In the genomic region with DNA sequence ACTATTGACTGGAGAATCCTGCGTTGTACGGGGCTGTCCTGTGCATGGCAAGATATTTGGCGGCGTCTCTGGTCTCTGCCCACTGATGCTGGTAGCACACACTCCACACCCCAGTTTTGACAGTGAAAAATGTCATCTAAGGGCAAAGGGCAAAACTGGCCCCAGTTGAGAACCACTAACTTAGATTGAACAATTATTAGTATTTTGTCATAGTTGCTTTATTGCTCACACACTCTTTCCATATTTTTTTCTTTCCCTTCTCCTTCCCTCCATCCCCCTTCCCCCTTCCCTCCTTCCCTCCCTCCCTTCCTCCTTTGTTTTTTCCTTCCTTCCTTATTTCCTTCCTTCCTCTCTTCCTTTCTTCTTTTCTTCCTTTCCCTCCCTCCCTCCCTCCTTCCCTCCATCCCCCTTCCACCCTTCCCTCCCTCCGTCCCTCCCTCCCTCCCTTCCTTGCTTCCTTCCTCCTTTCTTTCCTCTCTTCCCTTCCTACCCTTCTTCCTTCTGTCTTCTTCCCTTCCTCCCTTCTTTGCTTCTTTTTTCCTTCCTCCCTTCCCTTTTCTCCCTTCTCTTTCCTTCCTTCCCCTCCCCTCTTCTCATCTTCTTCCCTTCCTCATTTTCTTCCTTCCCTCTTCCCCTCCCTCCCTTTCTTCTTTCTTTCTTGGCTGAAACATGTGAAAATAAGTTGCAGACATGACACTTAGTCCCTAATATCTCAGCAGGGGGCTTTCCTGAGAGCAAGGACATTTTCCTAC, we compare ENCODE assay signal across 1 cellular context.
A peak's percentile ranks its signal among the peaks of the same experiment; 100 is the strongest.
TF ChIP-seq lines count a peak whose summit lies in the region.

No MANE protein-coding gene starts in this region.

TF ChIP-seq in HepG2, 621 proteins besides CTCF, POLR2A, EP300 and RAD21 (continued from another document and continues in another):
- TF ChIP-seq, protein P1, sequence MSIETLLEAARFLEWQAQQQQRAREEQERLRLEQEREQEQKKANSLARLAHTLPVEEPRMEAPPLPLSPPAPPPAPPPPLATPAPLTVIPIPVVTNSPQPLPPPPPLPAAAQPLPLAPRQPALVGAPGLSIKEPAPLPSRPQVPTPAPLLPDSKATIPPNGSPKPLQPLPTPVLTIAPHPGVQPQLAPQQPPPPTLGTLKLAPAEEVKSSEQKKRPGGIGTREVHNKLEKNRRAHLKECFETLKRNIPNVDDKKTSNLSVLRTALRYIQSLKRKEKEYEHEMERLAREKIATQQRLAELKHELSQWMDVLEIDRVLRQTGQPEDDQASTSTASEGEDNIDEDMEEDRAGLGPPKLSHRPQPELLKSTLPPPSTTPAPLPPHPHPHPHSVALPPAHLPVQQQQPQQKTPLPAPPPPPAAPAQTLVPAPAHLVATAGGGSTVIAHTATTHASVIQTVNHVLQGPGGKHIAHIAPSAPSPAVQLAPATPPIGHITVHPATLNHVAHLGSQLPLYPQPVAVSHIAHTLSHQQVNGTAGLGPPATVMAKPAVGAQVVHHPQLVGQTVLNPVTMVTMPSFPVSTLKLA (IDR thresholded peaks at IDR 0.05), result 0 out of 2 replicates have a peak, but pooled peaks have one; percentile 6
- TF ChIP-seq PLRG1 (conservative IDR thresholded peaks at IDR 0.05) (peak; percentile 60; the same call in 1 of the 2 replicates), HNRNPK (IDR thresholded peaks at IDR 0.05; ENCODE audit: low read depth, low read length, poor library complexity, severe bottlenecking) (peak; percentile 93), ERF (CRISPR knock-in tag; IDR thresholded peaks at IDR 0.05) (no peak), PCBP2 (optimal IDR thresholded peaks at IDR 0.05; ENCODE audit: low read depth, low read length, poor library complexity, severe bottlenecking) (peak; percentile 37), ZSCAN31 (CRISPR knock-in tag; IDR thresholded peaks at IDR 0.05; ENCODE audit: low read depth) (no peak), HNF4A (CRISPR knock-in tag; IDR thresholded peaks at IDR 0.05) (no peak), CBX5 (CRISPR knock-in tag; IDR thresholded peaks at IDR 0.05; ENCODE audit: borderline replicate concordance) (no peak), AKAP8 (CRISPR knock-in tag; IDR thresholded peaks at IDR 0.05) (no peak), ONECUT2 (CRISPR knock-in tag; IDR thresholded peaks at IDR 0.05) (no peak), MEIS1 (CRISPR knock-in tag; IDR thresholded peaks at IDR 0.05; ENCODE audit: borderline replicate concordance) (no peak), ZNF230 (CRISPR knock-in tag; IDR thresholded peaks at IDR 0.05) (no peak), CCAR2 (optimal IDR thresholded peaks at IDR 0.05; ENCODE audit: low read depth, low read length) (no peak), ATF7 (IDR thresholded peaks at IDR 0.05) (no peak), ATF7 (CRISPR knock-in tag; IDR thresholded peaks at IDR 0.05) (no peak), YEATS4 (CRISPR knock-in tag; IDR thresholded peaks at IDR 0.05; ENCODE audit: borderline replicate concordance) (no peak), GABPB1 (CRISPR knock-in tag; IDR thresholded peaks at IDR 0.05) (no peak), ELF3 (CRISPR knock-in tag; IDR thresholded peaks at IDR 0.05) (no peak), KLF15 (CRISPR knock-in tag; IDR thresholded peaks at IDR 0.05; ENCODE audit: borderline replicate concordance) (no peak)
- TF ChIP-seq, protein P2, sequence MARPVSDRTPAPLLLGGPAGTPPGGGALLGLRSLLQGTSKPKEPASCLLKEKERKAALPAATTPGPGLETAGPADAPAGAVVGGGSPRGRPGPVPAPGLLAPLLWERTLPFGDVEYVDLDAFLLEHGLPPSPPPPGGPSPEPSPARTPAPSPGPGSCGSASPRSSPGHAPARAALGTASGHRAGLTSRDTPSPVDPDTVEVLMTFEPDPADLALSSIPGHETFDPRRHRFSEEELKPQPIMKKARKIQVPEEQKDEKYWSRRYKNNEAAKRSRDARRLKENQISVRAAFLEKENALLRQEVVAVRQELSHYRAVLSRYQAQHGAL (CRISPR knock-in tag; IDR thresholded peaks at IDR 0.05; ENCODE audit: not compliant biosample characterization), result no peak
- TF ChIP-seq, protein P3, sequence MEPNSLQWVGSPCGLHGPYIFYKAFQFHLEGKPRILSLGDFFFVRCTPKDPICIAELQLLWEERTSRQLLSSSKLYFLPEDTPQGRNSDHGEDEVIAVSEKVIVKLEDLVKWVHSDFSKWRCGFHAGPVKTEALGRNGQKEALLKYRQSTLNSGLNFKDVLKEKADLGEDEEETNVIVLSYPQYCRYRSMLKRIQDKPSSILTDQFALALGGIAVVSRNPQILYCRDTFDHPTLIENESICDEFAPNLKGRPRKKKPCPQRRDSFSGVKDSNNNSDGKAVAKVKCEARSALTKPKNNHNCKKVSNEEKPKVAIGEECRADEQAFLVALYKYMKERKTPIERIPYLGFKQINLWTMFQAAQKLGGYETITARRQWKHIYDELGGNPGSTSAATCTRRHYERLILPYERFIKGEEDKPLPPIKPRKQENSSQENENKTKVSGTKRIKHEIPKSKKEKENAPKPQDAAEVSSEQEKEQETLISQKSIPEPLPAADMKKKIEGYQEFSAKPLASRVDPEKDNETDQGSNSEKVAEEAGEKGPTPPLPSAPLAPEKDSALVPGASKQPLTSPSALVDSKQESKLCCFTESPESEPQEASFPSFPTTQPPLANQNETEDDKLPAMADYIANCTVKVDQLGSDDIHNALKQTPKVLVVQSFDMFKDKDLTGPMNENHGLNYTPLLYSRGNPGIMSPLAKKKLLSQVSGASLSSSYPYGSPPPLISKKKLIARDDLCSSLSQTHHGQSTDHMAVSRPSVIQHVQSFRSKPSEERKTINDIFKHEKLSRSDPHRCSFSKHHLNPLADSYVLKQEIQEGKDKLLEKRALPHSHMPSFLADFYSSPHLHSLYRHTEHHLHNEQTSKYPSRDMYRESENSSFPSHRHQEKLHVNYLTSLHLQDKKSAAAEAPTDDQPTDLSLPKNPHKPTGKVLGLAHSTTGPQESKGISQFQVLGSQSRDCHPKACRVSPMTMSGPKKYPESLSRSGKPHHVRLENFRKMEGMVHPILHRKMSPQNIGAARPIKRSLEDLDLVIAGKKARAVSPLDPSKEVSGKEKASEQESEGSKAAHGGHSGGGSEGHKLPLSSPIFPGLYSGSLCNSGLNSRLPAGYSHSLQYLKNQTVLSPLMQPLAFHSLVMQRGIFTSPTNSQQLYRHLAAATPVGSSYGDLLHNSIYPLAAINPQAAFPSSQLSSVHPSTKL (CRISPR knock-in tag; IDR thresholded peaks at IDR 0.05), result no peak
- TF ChIP-seq, protein P4, sequence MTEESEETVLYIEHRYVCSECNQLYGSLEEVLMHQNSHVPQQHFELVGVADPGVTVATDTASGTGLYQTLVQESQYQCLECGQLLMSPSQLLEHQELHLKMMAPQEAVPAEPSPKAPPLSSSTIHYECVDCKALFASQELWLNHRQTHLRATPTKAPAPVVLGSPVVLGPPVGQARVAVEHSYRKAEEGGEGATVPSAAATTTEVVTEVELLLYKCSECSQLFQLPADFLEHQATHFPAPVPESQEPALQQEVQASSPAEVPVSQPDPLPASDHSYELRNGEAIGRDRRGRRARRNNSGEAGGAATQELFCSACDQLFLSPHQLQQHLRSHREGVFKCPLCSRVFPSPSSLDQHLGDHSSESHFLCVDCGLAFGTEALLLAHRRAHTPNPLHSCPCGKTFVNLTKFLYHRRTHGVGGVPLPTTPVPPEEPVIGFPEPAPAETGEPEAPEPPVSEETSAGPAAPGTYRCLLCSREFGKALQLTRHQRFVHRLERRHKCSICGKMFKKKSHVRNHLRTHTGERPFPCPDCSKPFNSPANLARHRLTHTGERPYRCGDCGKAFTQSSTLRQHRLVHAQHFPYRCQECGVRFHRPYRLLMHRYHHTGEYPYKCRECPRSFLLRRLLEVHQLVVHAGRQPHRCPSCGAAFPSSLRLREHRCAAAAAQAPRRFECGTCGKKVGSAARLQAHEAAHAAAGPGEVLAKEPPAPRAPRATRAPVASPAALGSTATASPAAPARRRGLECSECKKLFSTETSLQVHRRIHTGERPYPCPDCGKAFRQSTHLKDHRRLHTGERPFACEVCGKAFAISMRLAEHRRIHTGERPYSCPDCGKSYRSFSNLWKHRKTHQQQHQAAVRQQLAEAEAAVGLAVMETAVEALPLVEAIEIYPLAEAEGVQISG (CRISPR knock-in tag; IDR thresholded peaks at IDR 0.05), result no peak
- TF ChIP-seq, protein P5, sequence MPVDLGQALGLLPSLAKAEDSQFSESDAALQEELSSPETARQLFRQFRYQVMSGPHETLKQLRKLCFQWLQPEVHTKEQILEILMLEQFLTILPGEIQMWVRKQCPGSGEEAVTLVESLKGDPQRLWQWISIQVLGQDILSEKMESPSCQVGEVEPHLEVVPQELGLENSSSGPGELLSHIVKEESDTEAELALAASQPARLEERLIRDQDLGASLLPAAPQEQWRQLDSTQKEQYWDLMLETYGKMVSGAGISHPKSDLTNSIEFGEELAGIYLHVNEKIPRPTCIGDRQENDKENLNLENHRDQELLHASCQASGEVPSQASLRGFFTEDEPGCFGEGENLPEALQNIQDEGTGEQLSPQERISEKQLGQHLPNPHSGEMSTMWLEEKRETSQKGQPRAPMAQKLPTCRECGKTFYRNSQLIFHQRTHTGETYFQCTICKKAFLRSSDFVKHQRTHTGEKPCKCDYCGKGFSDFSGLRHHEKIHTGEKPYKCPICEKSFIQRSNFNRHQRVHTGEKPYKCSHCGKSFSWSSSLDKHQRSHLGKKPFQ (CRISPR knock-in tag; IDR thresholded peaks at IDR 0.05; ENCODE audit: insufficient replicate concordance), result no peak
- TF ChIP-seq, protein P6, sequence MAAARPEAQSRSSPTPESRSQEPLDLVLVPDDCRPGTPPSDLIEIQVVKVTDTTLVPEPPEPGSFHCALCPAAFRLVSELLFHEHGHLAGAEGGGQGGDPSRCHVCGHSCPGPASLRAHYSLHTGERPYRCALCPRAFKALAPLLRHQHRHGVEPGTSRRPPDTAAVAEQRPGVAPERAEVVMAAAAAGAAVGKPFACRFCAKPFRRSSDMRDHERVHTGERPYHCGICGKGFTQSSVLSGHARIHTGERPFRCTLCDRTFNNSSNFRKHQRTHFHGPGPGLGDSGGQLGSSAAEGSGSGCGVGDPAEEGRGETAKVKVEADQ (CRISPR knock-in tag; IDR thresholded peaks at IDR 0.05; ENCODE audit: borderline replicate concordance), result no peak
- TF ChIP-seq, protein P7, sequence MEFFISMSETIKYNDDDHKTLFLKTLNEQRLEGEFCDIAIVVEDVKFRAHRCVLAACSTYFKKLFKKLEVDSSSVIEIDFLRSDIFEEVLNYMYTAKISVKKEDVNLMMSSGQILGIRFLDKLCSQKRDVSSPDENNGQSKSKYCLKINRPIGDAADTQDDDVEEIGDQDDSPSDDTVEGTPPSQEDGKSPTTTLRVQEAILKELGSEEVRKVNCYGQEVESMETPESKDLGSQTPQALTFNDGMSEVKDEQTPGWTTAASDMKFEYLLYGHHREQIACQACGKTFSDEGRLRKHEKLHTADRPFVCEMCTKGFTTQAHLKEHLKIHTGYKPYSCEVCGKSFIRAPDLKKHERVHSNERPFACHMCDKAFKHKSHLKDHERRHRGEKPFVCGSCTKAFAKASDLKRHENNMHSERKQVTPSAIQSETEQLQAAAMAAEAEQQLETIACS (CRISPR knock-in tag; IDR thresholded peaks at IDR 0.05), result no peak
- TF ChIP-seq, protein P8, sequence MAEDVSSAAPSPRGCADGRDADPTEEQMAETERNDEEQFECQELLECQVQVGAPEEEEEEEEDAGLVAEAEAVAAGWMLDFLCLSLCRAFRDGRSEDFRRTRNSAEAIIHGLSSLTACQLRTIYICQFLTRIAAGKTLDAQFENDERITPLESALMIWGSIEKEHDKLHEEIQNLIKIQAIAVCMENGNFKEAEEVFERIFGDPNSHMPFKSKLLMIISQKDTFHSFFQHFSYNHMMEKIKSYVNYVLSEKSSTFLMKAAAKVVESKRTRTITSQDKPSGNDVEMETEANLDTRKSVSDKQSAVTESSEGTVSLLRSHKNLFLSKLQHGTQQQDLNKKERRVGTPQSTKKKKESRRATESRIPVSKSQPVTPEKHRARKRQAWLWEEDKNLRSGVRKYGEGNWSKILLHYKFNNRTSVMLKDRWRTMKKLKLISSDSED (CRISPR knock-in tag; IDR thresholded peaks at IDR 0.05), result no peak
- TF ChIP-seq, protein P9, sequence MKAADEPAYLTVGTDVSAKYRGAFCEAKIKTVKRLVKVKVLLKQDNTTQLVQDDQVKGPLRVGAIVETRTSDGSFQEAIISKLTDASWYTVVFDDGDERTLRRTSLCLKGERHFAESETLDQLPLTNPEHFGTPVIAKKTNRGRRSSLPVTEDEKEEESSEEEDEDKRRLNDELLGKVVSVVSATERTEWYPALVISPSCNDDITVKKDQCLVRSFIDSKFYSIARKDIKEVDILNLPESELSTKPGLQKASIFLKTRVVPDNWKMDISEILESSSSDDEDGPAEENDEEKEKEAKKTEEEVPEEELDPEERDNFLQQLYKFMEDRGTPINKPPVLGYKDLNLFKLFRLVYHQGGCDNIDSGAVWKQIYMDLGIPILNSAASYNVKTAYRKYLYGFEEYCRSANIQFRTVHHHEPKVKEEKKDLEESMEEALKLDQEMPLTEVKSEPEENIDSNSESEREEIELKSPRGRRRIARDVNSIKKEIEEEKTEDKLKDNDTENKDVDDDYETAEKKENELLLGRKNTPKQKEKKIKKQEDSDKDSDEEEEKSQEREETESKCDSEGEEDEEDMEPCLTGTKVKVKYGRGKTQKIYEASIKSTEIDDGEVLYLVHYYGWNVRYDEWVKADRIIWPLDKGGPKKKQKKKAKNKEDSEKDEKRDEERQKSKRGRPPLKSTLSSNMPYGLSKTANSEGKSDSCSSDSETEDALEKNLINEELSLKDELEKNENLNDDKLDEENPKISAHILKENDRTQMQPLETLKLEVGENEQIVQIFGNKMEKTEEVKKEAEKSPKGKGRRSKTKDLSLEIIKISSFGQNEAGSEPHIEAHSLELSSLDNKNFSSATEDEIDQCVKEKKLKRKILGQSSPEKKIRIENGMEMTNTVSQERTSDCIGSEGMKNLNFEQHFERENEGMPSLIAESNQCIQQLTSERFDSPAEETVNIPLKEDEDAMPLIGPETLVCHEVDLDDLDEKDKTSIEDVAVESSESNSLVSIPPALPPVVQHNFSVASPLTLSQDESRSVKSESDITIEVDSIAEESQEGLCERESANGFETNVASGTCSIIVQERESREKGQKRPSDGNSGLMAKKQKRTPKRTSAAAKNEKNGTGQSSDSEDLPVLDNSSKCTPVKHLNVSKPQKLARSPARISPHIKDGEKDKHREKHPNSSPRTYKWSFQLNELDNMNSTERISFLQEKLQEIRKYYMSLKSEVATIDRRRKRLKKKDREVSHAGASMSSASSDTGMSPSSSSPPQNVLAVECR (CRISPR knock-in tag; IDR thresholded peaks at IDR 0.05; ENCODE audit: borderline replicate concordance), result no peak
- TF ChIP-seq, protein P10, sequence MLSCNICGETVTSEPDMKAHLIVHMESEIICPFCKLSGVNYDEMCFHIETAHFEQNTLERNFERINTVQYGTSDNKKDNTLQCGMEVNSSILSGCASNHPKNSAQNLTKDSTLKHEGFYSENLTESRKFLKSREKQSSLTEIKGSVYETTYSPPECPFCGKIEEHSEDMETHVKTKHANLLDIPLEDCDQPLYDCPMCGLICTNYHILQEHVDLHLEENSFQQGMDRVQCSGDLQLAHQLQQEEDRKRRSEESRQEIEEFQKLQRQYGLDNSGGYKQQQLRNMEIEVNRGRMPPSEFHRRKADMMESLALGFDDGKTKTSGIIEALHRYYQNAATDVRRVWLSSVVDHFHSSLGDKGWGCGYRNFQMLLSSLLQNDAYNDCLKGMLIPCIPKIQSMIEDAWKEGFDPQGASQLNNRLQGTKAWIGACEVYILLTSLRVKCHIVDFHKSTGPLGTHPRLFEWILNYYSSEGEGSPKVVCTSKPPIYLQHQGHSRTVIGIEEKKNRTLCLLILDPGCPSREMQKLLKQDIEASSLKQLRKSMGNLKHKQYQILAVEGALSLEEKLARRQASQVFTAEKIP (CRISPR knock-in tag; IDR thresholded peaks at IDR 0.05; ENCODE audit: borderline replicate concordance), result no peak
- TF ChIP-seq, protein P11, sequence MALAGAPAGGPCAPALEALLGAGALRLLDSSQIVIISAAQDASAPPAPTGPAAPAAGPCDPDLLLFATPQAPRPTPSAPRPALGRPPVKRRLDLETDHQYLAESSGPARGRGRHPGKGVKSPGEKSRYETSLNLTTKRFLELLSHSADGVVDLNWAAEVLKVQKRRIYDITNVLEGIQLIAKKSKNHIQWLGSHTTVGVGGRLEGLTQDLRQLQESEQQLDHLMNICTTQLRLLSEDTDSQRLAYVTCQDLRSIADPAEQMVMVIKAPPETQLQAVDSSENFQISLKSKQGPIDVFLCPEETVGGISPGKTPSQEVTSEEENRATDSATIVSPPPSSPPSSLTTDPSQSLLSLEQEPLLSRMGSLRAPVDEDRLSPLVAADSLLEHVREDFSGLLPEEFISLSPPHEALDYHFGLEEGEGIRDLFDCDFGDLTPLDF (CRISPR knock-in tag; IDR thresholded peaks at IDR 0.05), result no peak
